25 cellular contexts compared by ENCODE assay signal in the genomic region with DNA sequence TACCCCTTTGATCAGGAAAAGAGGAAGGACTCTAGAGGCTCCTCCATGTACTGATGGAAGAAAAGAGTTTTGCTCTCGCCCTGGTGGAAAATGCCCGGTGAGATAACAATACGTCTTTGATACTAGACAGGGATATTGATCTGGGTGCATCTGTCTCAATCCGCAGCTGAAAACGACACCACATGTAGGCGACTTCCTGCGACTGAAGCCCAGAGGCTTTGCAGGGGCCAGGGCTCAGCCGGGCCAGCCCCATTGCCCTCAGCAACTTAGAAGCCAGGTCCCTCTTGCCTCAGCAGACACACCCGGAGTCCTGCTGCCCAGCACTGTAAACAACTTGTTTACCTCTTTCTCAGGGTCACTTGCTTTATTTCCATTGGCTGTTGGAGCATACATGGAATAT.
DNase-seq lines count a peak whose midpoint lies in the region; ATAC-seq, FAIRE-seq and TF ChIP-seq lines count a peak whose summit lies in the region.
"Had no signal": no experiment of that assay in that cellular context is flagged by ENCODE, and none has a peak within 500 bp of the region (broad histone marks: within the 10 kb centered on the region; RNA-seq: fewer than 3 reads in every experiment).

No MANE protein-coding gene starts in this region.

- 90% methylated on average over 9 of the region's 9 CpGs; no CpG with 5 or more reads in 1 of the 2 experiments for WGBS in H1 (ENCODE audit: extremely low coverage in 1 of 2, insufficient coverage in 1 of 2, insufficient read length in 1 of 2, insufficient replicate concordance in 2 of 2, low coverage in 1 of 2, low lambda C conversion rate in 2 of 2, missing lambda C conversion rate in 1 of 2), 2 experiments

- H3K4ac ChIP-seq in H1 (replicated peaks; ENCODE audit: insufficient read length, low read depth, low read length), result no peak overlapping the region

- H3K18ac ChIP-seq in H1 (ENCODE audit: extremely low read depth, low read length), result no peak overlapping the region

- H3K23me2 ChIP-seq in H1 (ENCODE audit: low read depth, low read length), result no peaks in the 10 kb centered on the region

- H3K27ac Mint-ChIP-seq in glutamatergic neuron (ENCODE audit: unreplicated experiment), result no peak overlapping the region
- H3K27ac Mint-ChIP-seq: B cell; CD4-positive, alpha-beta T cell; CD8-positive, alpha-beta T cell had no signal

- no peaks in the 10 kb centered on the region for H3K36me3 ChIP-seq in H1 (ENCODE audit: control insufficient read depth in 2 of 4, insufficient read depth in 4 of 4, low read length in 3 of 4)
- H3K36me3 ChIP-seq: BLaER1 treated with 17β-estradiol and CSF1 and Interleukin-3, amounts not matched to agents 10 nM and 100 nM had no signal

- H2AFZ ChIP-seq in H1 (ENCODE audit: low read length), result no peak overlapping the region

- no peak for ATAC-seq in GM21786 (IDR thresholded peaks at IDR 0.05; ENCODE audit: unreplicated experiment)
- ATAC-seq: A549; CD8-positive, alpha-beta T cell had no signal

- H3K79me1 ChIP-seq in H1 (ENCODE audit: low read depth, low read length), result no peaks in the 10 kb centered on the region

- FAIRE-seq in H1 (lab: Jason Lieb, UNC), result no peak
- FAIRE-seq: A549, D721Med, G401.6, GM12891, GM18507, GM19239 had no signal

- peak; percentile 21 for DNase-seq in NCI-H82 (lab: John Stamatoyannopoulos, UW)
- DNase-seq in NCI-H82 treated with DMSO at 0.1 percent for 48 hours (lab: John Stamatoyannopoulos, UW; ENCODE audit: unreplicated experiment), result no peak
- DNase-seq in SK-MEL-5 (ENCODE audit: low read depth, low spot score), result peak; percentile 9
- no peak for DNase-seq in H1 (ENCODE audit: low read depth in 1 of 2, low spot score in 2 of 2)
- DNase-seq in glutamatergic neuron, result peak; percentile 56
- DNase-seq in HEK293T (ENCODE audit: extremely low spot score), result no peak
- no peak for DNase-seq in GM19238 (ENCODE audit: insufficient read length, low spot score)
- DNase-seq: AML-193; Caco-2; Calu3; CD4-positive, alpha-beta T cell; CD8-positive, alpha-beta T cell; DMS79 treated with DMSO at 0.1 percent for 48 hours; GF-D8 had no signal

- no peak overlapping the region for H4K91ac ChIP-seq in H1 (replicated peaks; ENCODE audit: insufficient read length, low read length)

- no peaks in the 10 kb centered on the region for H3K79me2 ChIP-seq in H1 (ENCODE audit: control insufficient read depth in 1 of 2, insufficient read depth in 2 of 2, low read length in 2 of 2)

- H3K4me3 ChIP-seq in H1 (ENCODE audit: extremely low read depth in 1 of 4, insufficient read depth in 2 of 4, low read depth in 3 of 4, low read length in 4 of 4), result no peak overlapping the region
- H3K4me3 ChIP-seq: A549; BLaER1 treated with 17β-estradiol and CSF1 and Interleukin-3, amounts not matched to agents 10 nM and 100 nM had no signal

- H4K5ac ChIP-seq in H1 (ENCODE audit: insufficient read length, low read depth, low read length), result no peak overlapping the region

- no peak overlapping the region for H3K14ac ChIP-seq in H1 (ENCODE audit: insufficient read length)

- no peak overlapping the region for H2BK12ac ChIP-seq in H1 (ENCODE audit: low read depth, low read length)

- POLR2A ChIA-PET in H1 (lab: Charles Lee; ENCODE audit: partially characterized antibody) (no interaction called here), HEK293T (lab: Yijun Ruan, JAX) (no interaction called here)

- peaks cover 4% of the 10 kb centered on the region for H3K27me3 Mint-ChIP-seq in glutamatergic neuron (ENCODE audit: unreplicated experiment)

- H3K27ac ChIP-seq in H1 (ENCODE audit: low read depth, low read length), result no peak overlapping the region
- H3K27ac ChIP-seq: 22Rv1; A549; BLaER1 treated with 17β-estradiol and CSF1 and Interleukin-3, amounts not matched to agents 10 nM and 100 nM; C4-2B had no signal

- no peak overlapping the region for H3K23ac ChIP-seq in H1 (ENCODE audit: insufficient read length)

- H2BK20ac ChIP-seq in H1 (ENCODE audit: low read length), result no peak overlapping the region

- TF ChIP-seq CTCF in H1 (IDR thresholded peaks at IDR 0.05; ENCODE audit: control extremely low read depth in 1 of 3, insufficient read depth in 1 of 3, low read depth in 1 of 3, low read length in 3 of 3) (no peak), glutamatergic neuron (IDR thresholded peaks at IDR 0.05; ENCODE audit: partially characterized antibody, unreplicated experiment) (no peak)

- TF ChIP-seq POLR2A in H1 (IDR thresholded peaks at IDR 0.05; ENCODE audit: control extremely low read depth in 1 of 2, low read depth in 2 of 2, low read length in 2 of 2), result no peak

- CTCF ChIA-PET in H1 (lab: Charles Lee; ENCODE audit: partially characterized antibody), result no interaction called here
- CTCF ChIA-PET in HEK293T (lab: Yijun Ruan, JAX), result no interaction called here

- no peak overlapping the region for H2BK5ac ChIP-seq in H1 (ENCODE audit: low read depth, low read length)

- H2BK15ac ChIP-seq in H1 (ENCODE audit: low read length), result no peak overlapping the region

- no peaks in the 10 kb centered on the region for H3K27me3 ChIP-seq in H1 (replicated peaks in 1 of 4; ENCODE audit: control insufficient read depth in 3 of 4, extremely low read depth in 1 of 4, insufficient read depth in 3 of 4, low read length in 3 of 4)
- H3K27me3 ChIP-seq: BLaER1 treated with 17β-estradiol and CSF1 and Interleukin-3, amounts not matched to agents 10 nM and 100 nM had no signal

- H3K56ac ChIP-seq in H1 (replicated peaks; ENCODE audit: insufficient read length, low read depth, low read length), result no peak overlapping the region

- H4K20me1 ChIP-seq in H1 (replicated peaks in 1 of 2; ENCODE audit: control insufficient read depth in 1 of 2, insufficient read depth in 2 of 2, low read length in 2 of 2), result no peaks in the 10 kb centered on the region
- H4K20me1 ChIP-seq: BLaER1 treated with 17β-estradiol and CSF1 and Interleukin-3, amounts not matched to agents 10 nM and 100 nM had no signal

- H3K9me3 Mint-ChIP-seq in glutamatergic neuron (ENCODE audit: unreplicated experiment), result peaks cover 9% of the 10 kb centered on the region
- H3K9me3 Mint-ChIP-seq: CD4-positive, alpha-beta T cell; CD8-positive, alpha-beta T cell had no signal

- no peak overlapping the region for H3K4me2 ChIP-seq in H1 (ENCODE audit: insufficient read depth in 1 of 2, low read depth in 2 of 2, low read length in 2 of 2)
- H3K4me2 ChIP-seq: A549; BLaER1 treated with 17β-estradiol and CSF1 and Interleukin-3, amounts not matched to agents 10 nM and 100 nM had no signal

- H3K9me3 ChIP-seq in H1 (ENCODE audit: insufficient read depth in 2 of 2, low read depth in 1 of 2, low read length in 1 of 2), result no peaks in the 10 kb centered on the region
- H3K9me3 ChIP-seq: A549; BLaER1 treated with 17β-estradiol and CSF1 and Interleukin-3, amounts not matched to agents 10 nM and 100 nM; Caco-2 had no signal

- H3K4me1 ChIP-seq in H1 (replicated peaks in 1 of 4; ENCODE audit: control insufficient read depth in 3 of 4, insufficient read depth in 4 of 4, low read length in 3 of 4), result no peaks in the 10 kb centered on the region; a peak in 1 of 7 replicates
- H3K4me1 ChIP-seq: A549; BLaER1 treated with 17β-estradiol and CSF1 and Interleukin-3, amounts not matched to agents 10 nM and 100 nM; Caco-2 had no signal

- H3K4me3 Mint-ChIP-seq in glutamatergic neuron (ENCODE audit: unreplicated experiment), result no peak overlapping the region
- H3K4me3 Mint-ChIP-seq: B cell; CD4-positive, alpha-beta T cell; CD8-positive, alpha-beta T cell had no signal

- H4K8ac ChIP-seq in H1 (ENCODE audit: extremely low read depth, insufficient read depth, low read length), result peak overlapping the region; percentile 76; the same call in 1 of the 2 replicates

- no peak overlapping the region for H2BK120ac ChIP-seq in H1 (replicated peaks; ENCODE audit: low read depth, low read length)

- no peak overlapping the region for H2AK5ac ChIP-seq in H1 (ENCODE audit: low read depth, low read length)

- TF ChIP-seq EP300 in H1 (IDR thresholded peaks at IDR 0.05; ENCODE audit: borderline replicate concordance in 1 of 2, low read depth in 2 of 2, low read length in 2 of 2), result no peak

- in situ Hi-C loops in SK-MEL-5 (cut with HindIII; ENCODE audit: low pct_unique_long_range_greater_than_20kb, low sequenced_read_pairs), result no loop called here

- TF ChIP-seq RAD21 in H1 (IDR thresholded peaks at IDR 0.05 in 1 of 2, conservative IDR thresholded peaks at IDR 0.05 in 1 of 2; ENCODE audit: low read depth in 2 of 2, low read length in 2 of 2), result no peak

- H3K4me1 Mint-ChIP-seq in glutamatergic neuron (ENCODE audit: low read depth, unreplicated experiment), result peaks cover 32% of the 10 kb centered on the region
- H3K4me1 Mint-ChIP-seq: B cell had no signal

- no peaks in the 10 kb centered on the region for H3K36me3 Mint-ChIP-seq in glutamatergic neuron (ENCODE audit: unreplicated experiment)
- H3K36me3 Mint-ChIP-seq: CD8-positive, alpha-beta T cell had no signal

- H3K9ac ChIP-seq in H1 (replicated peaks in 1 of 4; ENCODE audit: extremely low read depth in 1 of 4, low read depth in 3 of 4, low read length in 3 of 4), result no peak overlapping the region
- H3K9ac ChIP-seq: BLaER1 treated with 17β-estradiol and CSF1 and Interleukin-3, amounts not matched to agents 10 nM and 100 nM had no signal

TF ChIP-seq in H1, 55 proteins besides CTCF, POLR2A, EP300 and RAD21 (continues in another document):
- no peak for TF ChIP-seq SIRT6 (IDR thresholded peaks at IDR 0.05; ENCODE audit: low read length)
- no peak for TF ChIP-seq KDM4A (IDR thresholded peaks at IDR 0.05; ENCODE audit: low read depth, low read length, severe bottlenecking)
- TF ChIP-seq RNF2 (IDR thresholded peaks at IDR 0.05; ENCODE audit: borderline replicate concordance, low read depth, low read length, missing control alignments, poor library complexity, severe bottlenecking), result no peak
- TF ChIP-seq JUN (IDR thresholded peaks at IDR 0.05; ENCODE audit: low read depth, low read length), result no peak
- no peak for TF ChIP-seq FOSL1 (IDR thresholded peaks at IDR 0.05; ENCODE audit: insufficient read depth, low read depth, low read length)
- no peak for TF ChIP-seq SIX5 (IDR thresholded peaks at IDR 0.05; ENCODE audit: low read depth, low read length)
- TF ChIP-seq TAF1 (IDR thresholded peaks at IDR 0.05; ENCODE audit: low read depth, low read length), result no peak
- TF ChIP-seq TEAD4 (IDR thresholded peaks at IDR 0.05; ENCODE audit: low read depth, low read length), result no peak

TF ChIP-seq in HEK293T, 16 proteins besides CTCF, POLR2A, EP300 and RAD21:
- TF ChIP-seq NFRKB (IDR thresholded peaks at IDR 0.05), result no peak

Comparison
In these comparisons a context has a peak if more than half of its experiments do, and no peak if none do; other contexts are left out.
1. DNase-seq: peak in NCI-H82 (single experiment), SK-MEL-5 (single experiment) and glutamatergic neuron (single experiment); none in NCI-H82 treated with DMSO at 0.1 percent for 48 hours (single experiment), H1 (0 of 2), HEK293T (single experiment) and GM19238 (single experiment).